ENCODE assay signal across 1 cellular context in the genomic region with DNA sequence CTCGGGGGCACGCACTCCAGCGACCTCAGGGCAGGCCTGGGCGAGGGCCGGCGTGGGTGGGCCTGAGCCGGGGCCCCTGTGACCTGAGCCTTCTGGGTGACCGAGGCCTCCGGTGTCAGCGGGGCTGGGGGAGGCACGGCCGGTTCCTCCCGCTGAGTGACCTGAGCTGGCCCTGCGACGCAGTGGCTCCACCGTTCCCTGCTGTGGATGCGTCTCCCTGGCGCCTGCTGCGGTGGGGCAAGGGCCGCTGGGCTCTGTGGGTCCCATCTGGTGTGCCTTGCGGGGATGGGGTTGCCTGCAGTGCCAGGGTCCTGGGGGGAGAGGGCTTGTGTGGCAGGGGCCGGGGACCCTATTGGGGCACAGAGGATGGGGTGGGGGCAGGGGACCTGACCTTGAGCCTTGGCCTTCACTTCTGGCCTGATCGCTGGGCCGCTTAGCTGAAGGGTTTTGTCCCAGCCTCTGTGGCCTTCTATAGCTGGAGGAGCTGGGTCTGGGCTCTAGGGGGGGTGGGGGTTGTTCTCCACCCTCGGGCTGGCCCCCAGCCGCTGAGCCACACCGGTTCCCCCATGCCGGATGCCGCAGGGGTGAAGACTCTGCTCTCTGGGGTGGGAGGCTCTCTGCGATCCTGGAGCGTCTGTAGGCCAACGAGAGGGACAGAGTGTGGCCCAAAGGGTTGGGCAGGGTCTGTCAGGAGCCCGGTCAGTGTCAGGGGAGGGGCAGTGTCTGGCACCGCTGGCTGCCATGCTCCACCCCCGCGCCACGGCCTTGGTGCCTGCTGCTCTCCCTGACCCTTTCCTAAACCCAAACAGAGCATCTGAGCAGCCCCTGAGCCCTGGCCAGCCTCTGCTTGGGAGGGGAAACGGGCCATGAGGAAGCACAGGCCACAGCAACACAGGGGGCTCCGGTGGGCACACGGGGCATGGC.
TF ChIP-seq lines count a peak whose summit lies in the region.

No MANE protein-coding gene starts in this region.

TF ChIP-seq in HepG2, 621 proteins besides CTCF, POLR2A, EP300 and RAD21 (continued from another document and continues in another):
- TF ChIP-seq, protein P1, sequence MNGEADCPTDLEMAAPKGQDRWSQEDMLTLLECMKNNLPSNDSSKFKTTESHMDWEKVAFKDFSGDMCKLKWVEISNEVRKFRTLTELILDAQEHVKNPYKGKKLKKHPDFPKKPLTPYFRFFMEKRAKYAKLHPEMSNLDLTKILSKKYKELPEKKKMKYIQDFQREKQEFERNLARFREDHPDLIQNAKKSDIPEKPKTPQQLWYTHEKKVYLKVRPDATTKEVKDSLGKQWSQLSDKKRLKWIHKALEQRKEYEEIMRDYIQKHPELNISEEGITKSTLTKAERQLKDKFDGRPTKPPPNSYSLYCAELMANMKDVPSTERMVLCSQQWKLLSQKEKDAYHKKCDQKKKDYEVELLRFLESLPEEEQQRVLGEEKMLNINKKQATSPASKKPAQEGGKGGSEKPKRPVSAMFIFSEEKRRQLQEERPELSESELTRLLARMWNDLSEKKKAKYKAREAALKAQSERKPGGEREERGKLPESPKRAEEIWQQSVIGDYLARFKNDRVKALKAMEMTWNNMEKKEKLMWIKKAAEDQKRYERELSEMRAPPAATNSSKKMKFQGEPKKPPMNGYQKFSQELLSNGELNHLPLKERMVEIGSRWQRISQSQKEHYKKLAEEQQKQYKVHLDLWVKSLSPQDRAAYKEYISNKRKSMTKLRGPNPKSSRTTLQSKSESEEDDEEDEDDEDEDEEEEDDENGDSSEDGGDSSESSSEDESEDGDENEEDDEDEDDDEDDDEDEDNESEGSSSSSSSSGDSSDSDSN (CRISPR knock-in tag; IDR thresholded peaks at IDR 0.05), result peak; percentile 81
- TF ChIP-seq, protein P2, sequence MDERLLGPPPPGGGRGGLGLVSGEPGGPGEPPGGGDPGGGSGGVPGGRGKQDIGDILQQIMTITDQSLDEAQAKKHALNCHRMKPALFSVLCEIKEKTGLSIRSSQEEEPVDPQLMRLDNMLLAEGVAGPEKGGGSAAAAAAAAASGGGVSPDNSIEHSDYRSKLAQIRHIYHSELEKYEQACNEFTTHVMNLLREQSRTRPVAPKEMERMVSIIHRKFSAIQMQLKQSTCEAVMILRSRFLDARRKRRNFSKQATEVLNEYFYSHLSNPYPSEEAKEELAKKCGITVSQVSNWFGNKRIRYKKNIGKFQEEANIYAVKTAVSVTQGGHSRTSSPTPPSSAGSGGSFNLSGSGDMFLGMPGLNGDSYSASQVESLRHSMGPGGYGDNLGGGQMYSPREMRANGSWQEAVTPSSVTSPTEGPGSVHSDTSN (CRISPR knock-in tag; IDR thresholded peaks at IDR 0.05), result no peak
- peak; percentile 56; the same call in 1 of the 2 replicates for TF ChIP-seq ZBTB38 (CRISPR knock-in tag; IDR thresholded peaks at IDR 0.05)
- TF ChIP-seq RXRA (CRISPR knock-in tag; IDR thresholded peaks at IDR 0.05), result peak; percentile 16; the same call in 1 of the 2 replicates
- 0 out of 2 replicates have a peak, but pooled peaks have one; percentile 48 for TF ChIP-seq NCOA1 (CRISPR knock-in tag; IDR thresholded peaks at IDR 0.05)
- TF ChIP-seq PHF8 (CRISPR knock-in tag; IDR thresholded peaks at IDR 0.05), result peak; percentile 24; the same call in 1 of the 2 replicates
- TF ChIP-seq ZFY (CRISPR knock-in tag; IDR thresholded peaks at IDR 0.05), result peak; percentile 56
- TF ChIP-seq ZSCAN21 (CRISPR knock-in tag; IDR thresholded peaks at IDR 0.05; ENCODE audit: borderline replicate concordance), result 0 out of 2 replicates have a peak, but pooled peaks have one; percentile 11
- TF ChIP-seq BRD4 (CRISPR knock-in tag; IDR thresholded peaks at IDR 0.05), result no peak
- peak; percentile 89 for TF ChIP-seq ZSCAN25 (CRISPR knock-in tag; IDR thresholded peaks at IDR 0.05)
- TF ChIP-seq LCORL (IDR thresholded peaks at IDR 0.05), result no peak
- peak; percentile 75; the same call in 1 of the 2 replicates for TF ChIP-seq LCORL (CRISPR knock-in tag; IDR thresholded peaks at IDR 0.05)
- TF ChIP-seq, protein P3, sequence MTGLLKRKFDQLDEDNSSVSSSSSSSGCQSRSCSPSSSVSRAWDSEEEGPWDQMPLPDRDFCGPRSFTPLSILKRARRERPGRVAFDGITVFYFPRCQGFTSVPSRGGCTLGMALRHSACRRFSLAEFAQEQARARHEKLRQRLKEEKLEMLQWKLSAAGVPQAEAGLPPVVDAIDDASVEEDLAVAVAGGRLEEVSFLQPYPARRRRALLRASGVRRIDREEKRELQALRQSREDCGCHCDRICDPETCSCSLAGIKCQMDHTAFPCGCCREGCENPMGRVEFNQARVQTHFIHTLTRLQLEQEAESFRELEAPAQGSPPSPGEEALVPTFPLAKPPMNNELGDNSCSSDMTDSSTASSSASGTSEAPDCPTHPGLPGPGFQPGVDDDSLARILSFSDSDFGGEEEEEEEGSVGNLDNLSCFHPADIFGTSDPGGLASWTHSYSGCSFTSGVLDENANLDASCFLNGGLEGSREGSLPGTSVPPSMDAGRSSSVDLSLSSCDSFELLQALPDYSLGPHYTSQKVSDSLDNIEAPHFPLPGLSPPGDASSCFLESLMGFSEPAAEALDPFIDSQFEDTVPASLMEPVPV (CRISPR knock-in tag; IDR thresholded peaks at IDR 0.05), result no peak
- TF ChIP-seq BORCS8-MEF2B (CRISPR knock-in tag; IDR thresholded peaks at IDR 0.05), result 0 out of 2 replicates have a peak, but pooled peaks have one; percentile 21
- 0 out of 2 replicates have a peak, but pooled peaks have one; percentile 35 for TF ChIP-seq ZNF33B (CRISPR knock-in tag; IDR thresholded peaks at IDR 0.05)
- TF ChIP-seq, protein P4, sequence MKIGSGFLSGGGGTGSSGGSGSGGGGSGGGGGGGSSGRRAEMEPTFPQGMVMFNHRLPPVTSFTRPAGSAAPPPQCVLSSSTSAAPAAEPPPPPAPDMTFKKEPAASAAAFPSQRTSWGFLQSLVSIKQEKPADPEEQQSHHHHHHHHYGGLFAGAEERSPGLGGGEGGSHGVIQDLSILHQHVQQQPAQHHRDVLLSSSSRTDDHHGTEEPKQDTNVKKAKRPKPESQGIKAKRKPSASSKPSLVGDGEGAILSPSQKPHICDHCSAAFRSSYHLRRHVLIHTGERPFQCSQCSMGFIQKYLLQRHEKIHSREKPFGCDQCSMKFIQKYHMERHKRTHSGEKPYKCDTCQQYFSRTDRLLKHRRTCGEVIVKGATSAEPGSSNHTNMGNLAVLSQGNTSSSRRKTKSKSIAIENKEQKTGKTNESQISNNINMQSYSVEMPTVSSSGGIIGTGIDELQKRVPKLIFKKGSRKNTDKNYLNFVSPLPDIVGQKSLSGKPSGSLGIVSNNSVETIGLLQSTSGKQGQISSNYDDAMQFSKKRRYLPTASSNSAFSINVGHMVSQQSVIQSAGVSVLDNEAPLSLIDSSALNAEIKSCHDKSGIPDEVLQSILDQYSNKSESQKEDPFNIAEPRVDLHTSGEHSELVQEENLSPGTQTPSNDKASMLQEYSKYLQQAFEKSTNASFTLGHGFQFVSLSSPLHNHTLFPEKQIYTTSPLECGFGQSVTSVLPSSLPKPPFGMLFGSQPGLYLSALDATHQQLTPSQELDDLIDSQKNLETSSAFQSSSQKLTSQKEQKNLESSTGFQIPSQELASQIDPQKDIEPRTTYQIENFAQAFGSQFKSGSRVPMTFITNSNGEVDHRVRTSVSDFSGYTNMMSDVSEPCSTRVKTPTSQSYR (CRISPR knock-in tag; IDR thresholded peaks at IDR 0.05; ENCODE audit: borderline replicate concordance), result peak; percentile 38; the same call in 1 of the 2 replicates
- TF ChIP-seq, protein P5, sequence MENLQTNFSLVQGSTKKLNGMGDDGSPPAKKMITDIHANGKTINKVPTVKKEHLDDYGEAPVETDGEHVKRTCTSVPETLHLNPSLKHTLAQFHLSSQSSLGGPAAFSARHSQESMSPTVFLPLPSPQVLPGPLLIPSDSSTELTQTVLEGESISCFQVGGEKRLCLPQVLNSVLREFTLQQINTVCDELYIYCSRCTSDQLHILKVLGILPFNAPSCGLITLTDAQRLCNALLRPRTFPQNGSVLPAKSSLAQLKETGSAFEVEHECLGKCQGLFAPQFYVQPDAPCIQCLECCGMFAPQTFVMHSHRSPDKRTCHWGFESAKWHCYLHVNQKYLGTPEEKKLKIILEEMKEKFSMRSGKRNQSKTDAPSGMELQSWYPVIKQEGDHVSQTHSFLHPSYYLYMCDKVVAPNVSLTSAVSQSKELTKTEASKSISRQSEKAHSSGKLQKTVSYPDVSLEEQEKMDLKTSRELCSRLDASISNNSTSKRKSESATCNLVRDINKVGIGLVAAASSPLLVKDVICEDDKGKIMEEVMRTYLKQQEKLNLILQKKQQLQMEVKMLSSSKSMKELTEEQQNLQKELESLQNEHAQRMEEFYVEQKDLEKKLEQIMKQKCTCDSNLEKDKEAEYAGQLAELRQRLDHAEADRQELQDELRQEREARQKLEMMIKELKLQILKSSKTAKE (CRISPR knock-in tag; IDR thresholded peaks at IDR 0.05; ENCODE audit: borderline replicate concordance), result peak; percentile 63
- TF ChIP-seq, protein P6, sequence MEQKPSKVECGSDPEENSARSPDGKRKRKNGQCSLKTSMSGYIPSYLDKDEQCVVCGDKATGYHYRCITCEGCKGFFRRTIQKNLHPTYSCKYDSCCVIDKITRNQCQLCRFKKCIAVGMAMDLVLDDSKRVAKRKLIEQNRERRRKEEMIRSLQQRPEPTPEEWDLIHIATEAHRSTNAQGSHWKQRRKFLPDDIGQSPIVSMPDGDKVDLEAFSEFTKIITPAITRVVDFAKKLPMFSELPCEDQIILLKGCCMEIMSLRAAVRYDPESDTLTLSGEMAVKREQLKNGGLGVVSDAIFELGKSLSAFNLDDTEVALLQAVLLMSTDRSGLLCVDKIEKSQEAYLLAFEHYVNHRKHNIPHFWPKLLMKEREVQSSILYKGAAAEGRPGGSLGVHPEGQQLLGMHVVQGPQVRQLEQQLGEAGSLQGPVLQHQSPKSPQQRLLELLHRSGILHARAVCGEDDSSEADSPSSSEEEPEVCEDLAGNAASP (CRISPR knock-in tag; IDR thresholded peaks at IDR 0.05; ENCODE audit: borderline replicate concordance), result peak; percentile 81
- 0 out of 2 replicates have a peak, but pooled peaks have one; percentile 11 for TF ChIP-seq HNRNPL (IDR thresholded peaks at IDR 0.05; ENCODE audit: low read depth, low read length)
- TF ChIP-seq AKAP8 (CRISPR knock-in tag; IDR thresholded peaks at IDR 0.05), result peak; percentile 74; the same call in 1 of the 2 replicates
- TF ChIP-seq, protein P7, sequence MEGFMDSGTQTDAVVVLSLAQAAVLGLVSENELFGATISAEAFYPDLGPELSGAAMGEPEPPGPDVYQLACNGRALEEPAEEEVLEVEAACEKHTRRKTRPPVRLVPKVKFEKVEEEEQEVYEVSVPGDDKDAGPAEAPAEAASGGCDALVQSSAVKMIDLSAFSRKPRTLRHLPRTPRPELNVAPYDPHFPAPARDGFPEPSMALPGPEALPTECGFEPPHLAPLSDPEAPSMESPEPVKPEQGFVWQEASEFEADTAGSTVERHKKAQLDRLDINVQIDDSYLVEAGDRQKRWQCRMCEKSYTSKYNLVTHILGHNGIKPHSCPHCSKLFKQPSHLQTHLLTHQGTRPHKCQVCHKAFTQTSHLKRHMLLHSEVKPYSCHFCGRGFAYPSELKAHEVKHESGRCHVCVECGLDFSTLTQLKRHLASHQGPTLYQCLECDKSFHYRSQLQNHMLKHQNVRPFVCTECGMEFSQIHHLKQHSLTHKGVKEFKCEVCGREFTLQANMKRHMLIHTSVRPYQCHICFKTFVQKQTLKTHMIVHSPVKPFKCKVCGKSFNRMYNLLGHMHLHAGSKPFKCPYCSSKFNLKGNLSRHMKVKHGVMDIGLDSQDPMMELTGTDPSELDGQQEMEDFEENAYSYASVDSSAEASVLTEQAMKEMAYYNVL (CRISPR knock-in tag; IDR thresholded peaks at IDR 0.05; ENCODE audit: borderline replicate concordance), result peak; percentile 41; the same call in 1 of the 2 replicates
- TF ChIP-seq ZNF777 (CRISPR knock-in tag; IDR thresholded peaks at IDR 0.05), result peak; percentile 67
- no peak for TF ChIP-seq ZNF841 (CRISPR knock-in tag; IDR thresholded peaks at IDR 0.05; ENCODE audit: borderline replicate concordance)
- peak; percentile 52 for TF ChIP-seq HNRNPLL (IDR thresholded peaks at IDR 0.05; ENCODE audit: low read depth, low read length, poor library complexity, severe bottlenecking)
- TF ChIP-seq, protein P8, sequence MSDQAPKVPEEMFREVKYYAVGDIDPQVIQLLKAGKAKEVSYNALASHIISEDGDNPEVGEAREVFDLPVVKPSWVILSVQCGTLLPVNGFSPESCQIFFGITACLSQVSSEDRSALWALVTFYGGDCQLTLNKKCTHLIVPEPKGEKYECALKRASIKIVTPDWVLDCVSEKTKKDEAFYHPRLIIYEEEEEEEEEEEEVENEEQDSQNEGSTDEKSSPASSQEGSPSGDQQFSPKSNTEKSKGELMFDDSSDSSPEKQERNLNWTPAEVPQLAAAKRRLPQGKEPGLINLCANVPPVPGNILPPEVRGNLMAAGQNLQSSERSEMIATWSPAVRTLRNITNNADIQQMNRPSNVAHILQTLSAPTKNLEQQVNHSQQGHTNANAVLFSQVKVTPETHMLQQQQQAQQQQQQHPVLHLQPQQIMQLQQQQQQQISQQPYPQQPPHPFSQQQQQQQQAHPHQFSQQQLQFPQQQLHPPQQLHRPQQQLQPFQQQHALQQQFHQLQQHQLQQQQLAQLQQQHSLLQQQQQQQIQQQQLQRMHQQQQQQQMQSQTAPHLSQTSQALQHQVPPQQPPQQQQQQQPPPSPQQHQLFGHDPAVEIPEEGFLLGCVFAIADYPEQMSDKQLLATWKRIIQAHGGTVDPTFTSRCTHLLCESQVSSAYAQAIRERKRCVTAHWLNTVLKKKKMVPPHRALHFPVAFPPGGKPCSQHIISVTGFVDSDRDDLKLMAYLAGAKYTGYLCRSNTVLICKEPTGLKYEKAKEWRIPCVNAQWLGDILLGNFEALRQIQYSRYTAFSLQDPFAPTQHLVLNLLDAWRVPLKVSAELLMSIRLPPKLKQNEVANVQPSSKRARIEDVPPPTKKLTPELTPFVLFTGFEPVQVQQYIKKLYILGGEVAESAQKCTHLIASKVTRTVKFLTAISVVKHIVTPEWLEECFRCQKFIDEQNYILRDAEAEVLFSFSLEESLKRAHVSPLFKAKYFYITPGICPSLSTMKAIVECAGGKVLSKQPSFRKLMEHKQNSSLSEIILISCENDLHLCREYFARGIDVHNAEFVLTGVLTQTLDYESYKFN (CRISPR knock-in tag; conservative IDR thresholded peaks at IDR 0.05), result peak; percentile 49; the same call in 1 of the 2 replicates
- TF ChIP-seq, protein P9, sequence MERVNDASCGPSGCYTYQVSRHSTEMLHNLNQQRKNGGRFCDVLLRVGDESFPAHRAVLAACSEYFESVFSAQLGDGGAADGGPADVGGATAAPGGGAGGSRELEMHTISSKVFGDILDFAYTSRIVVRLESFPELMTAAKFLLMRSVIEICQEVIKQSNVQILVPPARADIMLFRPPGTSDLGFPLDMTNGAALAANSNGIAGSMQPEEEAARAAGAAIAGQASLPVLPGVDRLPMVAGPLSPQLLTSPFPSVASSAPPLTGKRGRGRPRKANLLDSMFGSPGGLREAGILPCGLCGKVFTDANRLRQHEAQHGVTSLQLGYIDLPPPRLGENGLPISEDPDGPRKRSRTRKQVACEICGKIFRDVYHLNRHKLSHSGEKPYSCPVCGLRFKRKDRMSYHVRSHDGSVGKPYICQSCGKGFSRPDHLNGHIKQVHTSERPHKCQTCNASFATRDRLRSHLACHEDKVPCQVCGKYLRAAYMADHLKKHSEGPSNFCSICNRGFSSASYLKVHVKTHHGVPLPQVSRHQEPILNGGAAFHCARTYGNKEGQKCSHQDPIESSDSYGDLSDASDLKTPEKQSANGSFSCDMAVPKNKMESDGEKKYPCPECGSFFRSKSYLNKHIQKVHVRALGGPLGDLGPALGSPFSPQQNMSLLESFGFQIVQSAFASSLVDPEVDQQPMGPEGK (CRISPR knock-in tag; IDR thresholded peaks at IDR 0.05), result peak; percentile 86
- TF ChIP-seq ZNF598 (CRISPR knock-in tag; IDR thresholded peaks at IDR 0.05; ENCODE audit: borderline replicate concordance), result 0 out of 2 replicates have a peak, but pooled peaks have one; percentile 47
- peak; percentile 64; the same call in 1 of the 2 replicates for TF ChIP-seq ZNF296 (CRISPR knock-in tag; conservative IDR thresholded peaks at IDR 0.05)
- no peak for TF ChIP-seq GATAD2A (CRISPR knock-in tag; IDR thresholded peaks at IDR 0.05)
